Comparison of ENCODE assay signal across 8 cellular contexts in the genomic region with DNA sequence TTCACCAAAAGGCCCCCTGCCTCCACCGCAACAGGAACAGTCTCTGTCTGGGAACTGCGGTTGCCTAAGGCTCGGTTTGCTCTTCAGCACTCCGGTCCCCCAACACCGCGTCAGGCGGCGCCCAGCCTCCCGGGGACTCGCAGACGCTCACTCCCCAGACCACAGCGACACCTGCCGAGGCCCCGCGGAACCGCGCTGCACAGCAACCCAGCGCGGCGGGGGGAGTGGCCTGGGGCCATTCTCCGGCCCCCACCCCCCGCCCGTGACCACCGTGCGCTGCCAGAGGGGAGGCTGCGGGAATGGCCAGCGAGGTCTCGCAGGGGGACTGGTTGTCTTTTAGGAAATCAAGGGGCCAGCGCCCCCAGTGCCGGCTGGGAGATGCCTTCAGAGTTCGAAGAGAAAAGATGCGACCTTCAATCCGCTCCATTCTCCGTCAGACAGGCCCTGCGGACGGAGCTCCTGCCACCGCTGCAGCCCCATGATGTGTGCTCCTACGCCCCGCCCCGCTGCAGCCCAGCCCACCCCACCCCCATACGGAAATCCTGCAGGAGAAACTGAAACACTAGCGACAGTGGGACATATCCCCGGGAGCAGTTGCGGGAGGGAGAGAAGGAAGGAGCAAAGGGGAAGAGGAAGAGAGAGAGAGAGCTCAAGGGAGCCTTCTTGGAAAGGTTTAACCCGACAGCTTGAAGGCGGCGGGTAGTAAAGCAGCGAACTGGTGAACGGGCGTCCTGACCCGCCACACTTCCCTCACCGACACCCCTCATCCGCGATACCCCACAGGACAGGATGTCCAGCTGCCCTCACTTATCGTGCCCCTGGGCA.
DNase-seq lines count a peak whose midpoint lies in the region; ATAC-seq and TF ChIP-seq lines count a peak whose summit lies in the region.

No MANE protein-coding gene starts in this region.

- CTCF ChIA-PET in mammary epithelial cell (lab: Charles Lee; ENCODE audit: low non-redundant PET): interaction anchor here (0.5 to 0.8 kb wide), 9 partner anchors 9 to 1120 kb away, joined by 3 to 10 read pairs (median 4); no protein-coding TSS in a partner anchor

- WGBS in mammary epithelial cell (ENCODE audit: low coverage, missing lambda C conversion rate): 1% methylated on average over 24 of the region's 55 CpGs
- under 1% methylated on average over 52 of the region's 55 CpGs for WGBS in smooth muscle cell (ENCODE audit: low lambda C conversion rate)

- dilution Hi-C loops in mammary epithelial cell (cut with HindIII; ENCODE audit: low sequenced_read_pairs): no loop called here

- H3K79me2 ChIP-seq in mammary epithelial cell (ENCODE audit: insufficient read depth, low read length) (no peaks in the 10 kb centered on the region), smooth muscle cell (ENCODE audit: low read depth) (no peaks in the 10 kb centered on the region)

- H3K36me3 ChIP-seq in WERI-Rb-1 (no peaks in the 10 kb centered on the region), mammary epithelial cell (ENCODE audit: insufficient read depth, low read length) (no peaks in the 10 kb centered on the region), smooth muscle cell (ENCODE audit: low read depth) (no peaks in the 10 kb centered on the region)

- H2AFZ ChIP-seq in mammary epithelial cell (ENCODE audit: low read depth, low read length) (peak overlapping the region; percentile 99), smooth muscle cell (ENCODE audit: low read depth) (peak overlapping the region; percentile 100)

- H3K27ac ChIP-seq in WERI-Rb-1: peak overlapping the region; percentile 41; the same call in 1 of the 2 replicates
- no peak overlapping the region for H3K27ac ChIP-seq in mammary epithelial cell (ENCODE audit: insufficient read depth, low read depth, low read length)
- no peak overlapping the region for H3K27ac ChIP-seq in smooth muscle cell (ENCODE audit: low read depth)

- no TSS peak for BruUV-seq in mammary epithelial cell (replicated peaks; lab: Mats Ljungman, UMichigan)

- H3K4me3 Mint-ChIP-seq in immature natural killer cell: peak overlapping the region; percentile 84 to 90 (median 88)

- no peaks in the 10 kb centered on the region for H3K36me3 Mint-ChIP-seq in immature natural killer cell

- H3K27me3 ChIP-seq in WERI-Rb-1 (ENCODE audit: insufficient read depth, low read depth, severe bottlenecking): no peaks in the 10 kb centered on the region
- no peaks in the 10 kb centered on the region for H3K27me3 ChIP-seq in mammary epithelial cell (ENCODE audit: insufficient read depth, low read length)
- H3K27me3 ChIP-seq in smooth muscle cell (ENCODE audit: low read depth): peaks cover 13% of the 10 kb centered on the region

- intact Hi-C loops in mammary epithelial cell (cut with micrococcal nuclease): loop anchor here (1.0 to 10.0 kb wide), 5 partner anchors 82 to 1308 kb away; a partner anchor contains a TSS

- H3K4me3 ChIP-seq in WERI-Rb-1 (ENCODE audit: low read depth, low read length) (peak overlapping the region; percentile 76), mammary epithelial cell (replicated peaks in 1 of 3; ENCODE audit: insufficient read depth in 1 of 3, low read depth in 2 of 3, low read length in 3 of 3) (peak overlapping the region; percentile 51 to 73 (median 70)), smooth muscle cell (peak overlapping the region; percentile 71)

- peak; percentile 91 for TF ChIP-seq CTCF in WERI-Rb-1 (IDR thresholded peaks at IDR 0.05; ENCODE audit: low read depth, low read length)
- TF ChIP-seq CTCF in mammary epithelial cell (conservative IDR thresholded peaks at IDR 0.05 in 1 of 2, IDR thresholded peaks at IDR 0.05 in 1 of 2; ENCODE audit: extremely low read depth in 1 of 2, insufficient read depth in 1 of 2, low read depth in 1 of 2, low read length in 2 of 2): peak; percentile 67 to 97
- peak; percentile 99 for TF ChIP-seq CTCF in smooth muscle cell (IDR thresholded peaks at IDR 0.05; ENCODE audit: borderline replicate concordance, insufficient read depth, poor library complexity, severe bottlenecking)

- DNase-seq in NCI-H1436 (lab: John Stamatoyannopoulos, UW): peak; percentile 66
- DNase-seq in NCI-H1436 treated with DMSO at 0.1 percent for 48 hours (lab: John Stamatoyannopoulos, UW): no peak
- peak; percentile 72 for DNase-seq in NCI-H2081 treated with DMSO at 0.1 percent for 48 hours (lab: John Stamatoyannopoulos, UW)
- peak; percentile 94 for DNase-seq in WERI-Rb-1
- peak; percentile 70 for DNase-seq in mammary epithelial cell
- peak; percentile 78 to 84 (median 80) for DNase-seq in immature natural killer cell
- DNase-seq in smooth muscle cell (lab: John Stamatoyannopoulos, UW; ENCODE audit: unreplicated experiment): peak; percentile 84

- ATAC-seq in HG02981 (IDR thresholded peaks at IDR 0.05; ENCODE audit: unreplicated experiment): peak; percentile 97

- in situ Hi-C loops in mammary epithelial cell (cut with MboI; ENCODE audit: low sequenced_read_pairs in 2 of 2): no loop called here

- peaks cover 0 to 2% (median 0%) of the 10 kb centered on the region in 6 donors for H3K9me3 Mint-ChIP-seq in immature natural killer cell

- H3F3A ChIP-seq in smooth muscle cell (ENCODE audit: low read depth): no peaks in the 10 kb centered on the region

- H3K4me2 ChIP-seq in mammary epithelial cell (ENCODE audit: insufficient read depth, low read depth, low read length): peak overlapping the region; percentile 96
- peak overlapping the region; percentile 96 for H3K4me2 ChIP-seq in smooth muscle cell

- H3K27me3 Mint-ChIP-seq in immature natural killer cell (ENCODE audit: low read depth in 3 of 3): peaks cover 4 to 23% (median 11%) of the 10 kb centered on the region in 3 donors

- H4K20me1 ChIP-seq in mammary epithelial cell (ENCODE audit: insufficient read depth, low read length) (no peaks in the 10 kb centered on the region), smooth muscle cell (ENCODE audit: low read depth) (no peaks in the 10 kb centered on the region)

- peak overlapping the region; percentile 13 to 88 (median 60) for H3K27ac Mint-ChIP-seq in immature natural killer cell

- H3K9ac ChIP-seq in mammary epithelial cell (ENCODE audit: insufficient read depth, low read length) (peak overlapping the region; percentile 58), smooth muscle cell (ENCODE audit: low read depth) (peak overlapping the region; percentile 52)

- H3K9me3 ChIP-seq in WERI-Rb-1 (ENCODE audit: severe bottlenecking): peaks cover 4% of the 10 kb centered on the region
- no peaks in the 10 kb centered on the region for H3K9me3 ChIP-seq in mammary epithelial cell (replicated peaks; ENCODE audit: insufficient read depth, low read length)
- H3K9me3 ChIP-seq in smooth muscle cell (replicated peaks; ENCODE audit: low read depth): no peaks in the 10 kb centered on the region

- H3K4me1 ChIP-seq in mammary epithelial cell (ENCODE audit: insufficient read depth, low read length): peaks cover 6% of the 10 kb centered on the region
- H3K4me1 ChIP-seq in smooth muscle cell (ENCODE audit: low read depth): peaks cover 10% of the 10 kb centered on the region

- H3K4me1 Mint-ChIP-seq in immature natural killer cell: peaks cover 14 to 22% of the 10 kb centered on the region in 2 donors
